In genomic region chr20:47349365-47350180, GRCh38 we compare ENCODE assay signal across 9 cellular contexts. TPM values are rescaled to one million over a fixed set of nuclear protein-coding genes. Genes with fewer than 3 reads are reported as not detected.
DNase-seq lines count a peak whose midpoint lies in the region; ATAC-seq, FAIRE-seq and TF ChIP-seq lines count a peak whose summit lies in the region.
"Had no signal": no experiment of that assay in that cellular context is flagged by ENCODE, and none has a peak within 500 bp of the region (broad histone marks: within the 10 kb centered on the region; RNA-seq: fewer than 3 reads in every experiment).

No MANE protein-coding gene starts in this region.

- H3K79me2 ChIP-seq in Karpas-422 (ENCODE audit: low read length): peaks cover 96% of the 10 kb centered on the region
- H3K79me2 ChIP-seq in HepG2 (ENCODE audit: insufficient read depth, low read length): peaks cover 100% of the 10 kb centered on the region

- DNase-seq in Karpas-422 (no peak), brain microvascular endothelial cell (no peak), HepG2 (ENCODE audit: low spot score) (no peak), thyroid gland (no peak), NCI-H2107 (lab: John Stamatoyannopoulos, UW) (no peak), DMS53 (lab: John Stamatoyannopoulos, UW) (no peak), NCI-H524 (lab: John Stamatoyannopoulos, UW) (no peak)
- DNase-seq: activated effector memory CD4-positive, alpha-beta T cell treated with Interleukin-2 at 50 U/mL for 16 hours; NCI-H1694 treated with DMSO at 0.1 percent for 48 hours had no signal

- H2AFZ ChIP-seq in Karpas-422 (ENCODE audit: low read length) (no peak overlapping the region), HepG2 (ENCODE audit: low read length) (no peak overlapping the region)

- no peaks in the 10 kb centered on the region for H3K9me3 ChIP-seq in Karpas-422 (ENCODE audit: low read length)
- no peaks in the 10 kb centered on the region for H3K9me3 ChIP-seq in HepG2 (ENCODE audit: low read length)
- H3K9me3 ChIP-seq in thyroid gland: no peaks in the 10 kb centered on the region

- H4K20me1 ChIP-seq in Karpas-422 (ENCODE audit: insufficient read depth, low read depth, low read length): no peaks in the 10 kb centered on the region; the same call in 1 of the 2 replicates
- H4K20me1 ChIP-seq in HepG2 (ENCODE audit: insufficient read depth, low read length): peaks cover 79% of the 10 kb centered on the region

- ATAC-seq in HepG2: no peak

- intact Hi-C loops in HepG2 (cut with micrococcal nuclease; ENCODE audit: unreplicated experiment) (loop anchor here (2.0 kb wide), 1 partner anchor 15 kb away; no protein-coding TSS in a partner anchor), thyroid gland (cut with DNase I) (no loop called here)

- peak overlapping the region; percentile 97 for H3K4me2 ChIP-seq in Karpas-422 (ENCODE audit: low read depth, low read length, poor library complexity, severe bottlenecking)
- H3K4me2 ChIP-seq in HepG2 (ENCODE audit: low read depth, low read length): peak overlapping the region; percentile 91

- H3K27me3 ChIP-seq in Karpas-422 (ENCODE audit: low read length) (no peaks in the 10 kb centered on the region), brain microvascular endothelial cell (replicated peaks) (no peaks in the 10 kb centered on the region), HepG2 (ENCODE audit: control insufficient read depth in 1 of 2, insufficient read depth in 2 of 2, low read length in 2 of 2) (no peaks in the 10 kb centered on the region; a peak in 1 of 5 replicates), thyroid gland (no peaks in the 10 kb centered on the region)

- CTCF ChIA-PET in HepG2 (lab: Yijun Ruan, JAX; ENCODE audit: low intra/inter-chr PET ratio, low total read pairs): no interaction called here

- H3K36me3 ChIP-seq in Karpas-422 (ENCODE audit: insufficient read depth, low read length) (peaks cover 40% of the 10 kb centered on the region), brain microvascular endothelial cell (replicated peaks) (peaks cover 26% of the 10 kb centered on the region), HepG2 (replicated peaks in 1 of 2; ENCODE audit: control insufficient read depth in 1 of 2, insufficient read depth in 2 of 2, low read length in 2 of 2) (peaks cover 22 to 65% of the 10 kb centered on the region in 2 experiments), thyroid gland (no peaks in the 10 kb centered on the region)

- no peaks in the 10 kb centered on the region for H3K9me2 ChIP-seq in Karpas-422 (replicated peaks; ENCODE audit: insufficient read depth, low read length)

- in situ Hi-C loops in brain microvascular endothelial cell (cut with HindIII; ENCODE audit: low pct_ligation_motif_present, low sequenced_read_pairs) (no loop called here), HepG2 (cut with HindIII; ENCODE audit: extremely low pct_ligation_motif_present, low pct_unique_long_range_greater_than_20kb) (no loop called here)

- TF ChIP-seq CTCF in brain microvascular endothelial cell (IDR thresholded peaks at IDR 0.05; ENCODE audit: low read depth, low read length, missing control alignments) (no peak), HepG2 (CRISPR knock-in tag; IDR thresholded peaks at IDR 0.05) (no peak), thyroid gland (IDR thresholded peaks at IDR 0.05) (no peak)

- FAIRE-seq in HepG2 (lab: Jason Lieb, UNC): no peak

- peak overlapping the region; percentile 98 for H3K27ac ChIP-seq in Karpas-422 (ENCODE audit: low read length)
- peak overlapping the region; percentile 70 for H3K27ac ChIP-seq in brain microvascular endothelial cell
- H3K27ac ChIP-seq in HepG2 (ENCODE audit: extremely low read length, insufficient read depth, low read length): peak overlapping the region; percentile 0
- H3K27ac ChIP-seq in thyroid gland: peak overlapping the region; percentile 83 to 100 (median 100)

- POLR2A ChIA-PET in HepG2 (lab: Yijun Ruan, JAX): interaction anchor here (1.0 to 6.7 kb wide), 4 partner anchors 8 to 28 kb away, joined by 3 to 184 read pairs (median 6); partner anchors contain the start of gene ZMYND8

- TF ChIP-seq POLR2A in HepG2 (IDR thresholded peaks at IDR 0.05; ENCODE audit: insufficient read depth in 1 of 2, low read depth in 2 of 2, low read length in 2 of 2) (no peak), thyroid gland (IDR thresholded peaks at IDR 0.05) (no peak)

- WGBS in HepG2 (ENCODE audit: low lambda C conversion rate): 89% methylated on average over 7 of the region's 7 CpGs
- WGBS in thyroid gland, 2 donors: 32 to 42% methylated on average over 7 of the region's 7 CpGs

- TF ChIP-seq RAD21 in HepG2 (CRISPR knock-in tag; IDR thresholded peaks at IDR 0.05): no peak

- H3K4me1 ChIP-seq in Karpas-422 (ENCODE audit: low read length): peaks cover 76% of the 10 kb centered on the region
- peaks cover 98% of the 10 kb centered on the region for H3K4me1 ChIP-seq in HepG2 (ENCODE audit: insufficient read depth, low read length)
- peaks cover 78 to 89% of the 10 kb centered on the region in 2 donors for H3K4me1 ChIP-seq in thyroid gland

- peak overlapping the region; percentile 66 for H3K9ac ChIP-seq in Karpas-422 (ENCODE audit: low read length)
- H3K9ac ChIP-seq in HepG2 (ENCODE audit: insufficient read depth, low read depth, low read length): peak overlapping the region; percentile 1; the same call in 1 of the 2 replicates

- no TSS peak for BruUV-seq in HepG2 (replicated peaks; lab: Mats Ljungman, UMichigan)

- TF ChIP-seq EP300 in HepG2 (IDR thresholded peaks at IDR 0.05; ENCODE audit: low read depth in 2 of 2, low read length in 2 of 2) (no peak), HepG2 (CRISPR knock-in tag; IDR thresholded peaks at IDR 0.05; ENCODE audit: borderline replicate concordance) (no peak)

- H3K4me3 ChIP-seq in Karpas-422 (ENCODE audit: low read length) (peak overlapping the region; percentile 77), brain microvascular endothelial cell (ENCODE audit: low read depth, low read length) (no peak overlapping the region), HepG2 (replicated peaks in 1 of 3; ENCODE audit: insufficient read depth in 1 of 3, low read depth in 2 of 3, low read length in 3 of 3) (peak overlapping the region in 1 of 3 experiments; percentile 73; a peak in 1 of 6 replicates), thyroid gland (replicated peaks in 1 of 3) (no peak overlapping the region)

TF ChIP-seq in HepG2, 621 proteins besides CTCF, POLR2A, EP300 and RAD21 (continues in another document):
- TF ChIP-seq, protein P1, sequence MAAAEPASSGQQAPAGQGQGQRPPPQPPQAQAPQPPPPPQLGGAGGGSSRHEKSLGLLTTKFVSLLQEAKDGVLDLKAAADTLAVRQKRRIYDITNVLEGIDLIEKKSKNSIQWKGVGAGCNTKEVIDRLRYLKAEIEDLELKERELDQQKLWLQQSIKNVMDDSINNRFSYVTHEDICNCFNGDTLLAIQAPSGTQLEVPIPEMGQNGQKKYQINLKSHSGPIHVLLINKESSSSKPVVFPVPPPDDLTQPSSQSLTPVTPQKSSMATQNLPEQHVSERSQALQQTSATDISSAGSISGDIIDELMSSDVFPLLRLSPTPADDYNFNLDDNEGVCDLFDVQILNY (CRISPR knock-in tag; conservative IDR thresholded peaks at IDR 0.05): no peak
- TF ChIP-seq ZFY (CRISPR knock-in tag; IDR thresholded peaks at IDR 0.05) (no peak), ATF5 (CRISPR knock-in tag; IDR thresholded peaks at IDR 0.05; ENCODE audit: low read depth) (no peak), NCOA1 (CRISPR knock-in tag; IDR thresholded peaks at IDR 0.05) (0 out of 2 replicates have a peak, but pooled peaks have one; percentile 43), GFI1 (CRISPR knock-in tag; IDR thresholded peaks at IDR 0.05; ENCODE audit: borderline replicate concordance) (no peak), CREM (IDR thresholded peaks at IDR 0.05) (0 out of 2 replicates have a peak, but pooled peaks have one; percentile 3), CREM (CRISPR knock-in tag; IDR thresholded peaks at IDR 0.05) (no peak), ZNF33A (CRISPR knock-in tag; IDR thresholded peaks at IDR 0.05; ENCODE audit: borderline replicate concordance) (peak; percentile 36; the same call in 1 of the 2 replicates), POLR2AphosphoS5 (IDR thresholded peaks at IDR 0.05; ENCODE audit: low read depth, low read length) (0 out of 2 replicates have a peak, but pooled peaks have one; percentile 21), RBFOX2 (IDR thresholded peaks at IDR 0.05; ENCODE audit: low read depth, low read length) (peak; percentile 33; the same call in 1 of the 2 replicates), NCOA5 (CRISPR knock-in tag; IDR thresholded peaks at IDR 0.05) (no peak)

RNA-seq across cellular contexts. Expression of gene ZMYND8, which starts 6.9 kb away (rescaled TPM):
- total RNA-seq in Karpas-422 (2014; rRNA removed; shearing (Covaris generic); ENCODE audit: low replicate concordance): 33.0 and 44.1 TPM in 2 replicates
- total RNA-seq in HepG2 (2016; rRNA removed; fragmentation: Illumina TruSeq; extraction: Trizol) (53.9 and 71.9 TPM in 2 replicates), thyroid gland (10 to 100 TPM; 29.7 to 42.4 (median 30.9) TPM)
- total RNA-seq in HepG2 (2016; cell fraction: cytosol; rRNA removed; fragmentation: Illumina TruSeq; extraction: Trizol; ENCODE audit: low read depth): 45.3 and 50.7 TPM in 2 replicates
- 54.7 and 64.5 TPM in 2 replicates for total RNA-seq in HepG2 (2016; cell fraction: insoluble cytoplasmic fraction; rRNA removed; fragmentation: Illumina TruSeq; extraction: Trizol)
- 30.6 and 34.0 TPM in 2 replicates for total RNA-seq in HepG2 (2016; cell fraction: membrane; rRNA removed; fragmentation: Illumina TruSeq; extraction: Trizol)
- total RNA-seq in HepG2 (2016; cell fraction: nucleus; rRNA removed; fragmentation: Illumina TruSeq; extraction: Trizol): 90.9 and 106 TPM in 2 replicates
- polyA plus RNA-seq in HepG2 (2011; rRNA removed): 81.4 and 84.7 TPM in 2 replicates
- polyA plus RNA-seq in HepG2 (2011; cell fraction: cytosol; rRNA removed): 41.2 and 45.2 TPM in 2 replicates
- 139 and 149 TPM in 2 replicates for polyA plus RNA-seq in HepG2 (2011; cell fraction: nucleus; rRNA removed)
- 50.4 and 60.2 TPM in 2 replicates for polyA plus RNA-seq in HepG2 (2012)
- polyA plus RNA-seq in HepG2 (2016; cell fraction: cytosol; fragmentation: Illumina TruSeq; extraction: Trizol; ENCODE audit: low read depth): 1.9 and 2.5 TPM in 2 replicates
- 42.7 and 55.7 TPM in 2 replicates for polyA plus RNA-seq in HepG2 (2016; cell fraction: insoluble cytoplasmic fraction; fragmentation: Illumina TruSeq; extraction: Trizol; ENCODE audit: low read depth)
- 7.9 and 9.1 TPM in 2 replicates for polyA plus RNA-seq in HepG2 (2016; cell fraction: membrane; fragmentation: Illumina TruSeq; extraction: Trizol; ENCODE audit: low read depth)
- 103 and 106 TPM in 2 replicates for polyA plus RNA-seq in HepG2 (2016; cell fraction: nucleus; fragmentation: Illumina TruSeq; extraction: Trizol; ENCODE audit: insufficient read depth, low read depth)
- polyA minus RNA-seq in HepG2 (2011; rRNA and poly(A)+ RNA removed; ENCODE audit: low replicate concordance): 14.1 and 79.4 TPM in 2 replicates
- 66.7 and 69.5 TPM in 2 replicates for polyA minus RNA-seq in HepG2 (2011; cell fraction: cytosol; rRNA and poly(A)+ RNA removed)
- polyA minus RNA-seq in HepG2 (2011; cell fraction: nucleus; rRNA and poly(A)+ RNA removed): 190 and 220 TPM in 2 replicates

Comparison
In these comparisons a context has a peak if more than half of its experiments do, and no peak if none do; other contexts are left out.
1. H3K27ac ChIP-seq: peak in every context shown above with its lines; median percentile 100 in thyroid gland; 98 in Karpas-422; 70 in brain microvascular endothelial cell; 0 in HepG2.